ENCODE assay signal across 8 cellular contexts in genomic region chr2:27582695-27583389, GRCh38. TPM values are rescaled to one million over a fixed set of nuclear protein-coding genes. Genes with fewer than 3 reads are reported as not detected.
A peak's percentile ranks its signal among the peaks of the same experiment; 100 is the strongest.
DNase-seq lines count a peak whose midpoint lies in the region; ATAC-seq and TF ChIP-seq lines count a peak whose summit lies in the region.

TSS of gene ZNF512 (plus strand) at chr2:27583042. CDS start at chr2:27583113, 71 bp downstream.

- DNase-seq in DMS153 (lab: John Stamatoyannopoulos, UW), result peak; percentile 96
- DNase-seq in IMR-90, result peak; percentile 91
- peak; percentile 66 for DNase-seq in OCI-M2 (lab: John Stamatoyannopoulos, UW; ENCODE audit: unreplicated experiment)
- peak; percentile 81 for DNase-seq in activated T-cell treated with anti-CD3 and anti-CD28 coated beads for 48 hours (ENCODE audit: low read depth)
- DNase-seq in stimulated activated CD8-positive, alpha-beta memory T cell treated with anti-CD3 and anti-CD28 coated beads, Interleukin-4, amount 100 ng/mL, for 48 hours, result peak; percentile 89

- H3K4me2 ChIP-seq in IMR-90 (ENCODE audit: low read depth, low read length), result peak within 1 kb of the TSS; percentile 98

- peak within 1 kb of the TSS; percentile 93 for H2AFZ ChIP-seq in IMR-90 (replicated peaks; ENCODE audit: low read length, poor library complexity)

- CTCF ChIA-PET in IMR-90 (lab: Yijun Ruan, JAX), result no interaction called here

- H3K4me1 ChIP-seq in IMR-90 (ENCODE audit: control insufficient read depth, insufficient read depth, low read length), result peaks cover 3% of the 10 kb centered on the region; the same call in 1 of the 2 replicates
- H3K4me1 ChIP-seq in mucosa of stomach (ENCODE audit: control insufficient read depth, insufficient read depth, low read length), result peaks cover 4% of the 10 kb centered on the region

- peak within 1 kb of the TSS; percentile 93 for H3K4ac ChIP-seq in IMR-90 (ENCODE audit: low read depth, low read length)

- H3K27me3 ChIP-seq in IMR-90 (ENCODE audit: control insufficient read depth, insufficient read depth, low read length) (no peaks in the 10 kb centered on the region), mucosa of stomach (ENCODE audit: control insufficient read depth, insufficient read depth, low read length) (no peaks in the 10 kb centered on the region)

- H2BK20ac ChIP-seq in IMR-90 (ENCODE audit: low read depth, low read length), result peak within 1 kb of the TSS; percentile 50

- peak within 1 kb of the TSS; percentile 74 for H3K23ac ChIP-seq in IMR-90 (ENCODE audit: low read depth, low read length)

- peak within 1 kb of the TSS; percentile 53 for H3K18ac ChIP-seq in IMR-90 (ENCODE audit: low read depth, low read length)

- 0% methylated on average over 11 of the region's 38 CpGs; no CpG with 5 or more reads in 1 of the 2 experiments for WGBS in IMR-90 (ENCODE audit: extremely low coverage in 2 of 2, insufficient read length in 1 of 2), 2 experiments

- H2AK5ac ChIP-seq in IMR-90 (ENCODE audit: low read depth, low read length), result peak within 1 kb of the TSS; percentile 83

- no peaks in the 10 kb centered on the region for H3K36me3 ChIP-seq in IMR-90 (ENCODE audit: control insufficient read depth, insufficient read depth, low read length)
- no peaks in the 10 kb centered on the region for H3K36me3 ChIP-seq in mucosa of stomach (ENCODE audit: control insufficient read depth, insufficient read depth, low read length)

- BruUV-seq in IMR-90 (replicated peaks; lab: Mats Ljungman, UMichigan), result no TSS peak

- H2BK15ac ChIP-seq in IMR-90 (ENCODE audit: low read depth, low read length), result peak within 1 kb of the TSS; percentile 71; the same call in 2 of the 3 replicates

- peak within 1 kb of the TSS; percentile 69 for H3K4me3 ChIP-seq in IMR-90 (ENCODE audit: insufficient read depth, low read depth, low read length)
- H3K4me3 ChIP-seq in mucosa of stomach (ENCODE audit: low read length), result peak within 1 kb of the TSS; percentile 95

- peaks cover 6% of the 10 kb centered on the region; the same call in 1 of the 2 replicates for H3K9me1 ChIP-seq in IMR-90 (ENCODE audit: insufficient read depth, low read length)

- intact Hi-C loops in IMR-90 (cut with micrococcal nuclease), result no loop called here

- peak within 1 kb of the TSS; percentile 85 for H3K56ac ChIP-seq in IMR-90 (ENCODE audit: extremely low read depth, insufficient read depth, low read length)

- H4K20me1 ChIP-seq in IMR-90 (ENCODE audit: insufficient read depth, low read length), result peaks cover 12% of the 10 kb centered on the region; the same call in 1 of the 2 replicates

- peak within 1 kb of the TSS; percentile 70 for H2BK120ac ChIP-seq in IMR-90 (ENCODE audit: low read depth, low read length)

- peaks cover 2% of the 10 kb centered on the region; the same call in 1 of the 2 replicates for H3K9me3 ChIP-seq in IMR-90 (ENCODE audit: control insufficient read depth, insufficient read depth, low read length)
- H3K9me3 ChIP-seq in mucosa of stomach (ENCODE audit: control insufficient read depth, low read length), result no peaks in the 10 kb centered on the region

- peak within 1 kb of the TSS; percentile 93 for H4K91ac ChIP-seq in IMR-90 (ENCODE audit: insufficient read depth, low read depth, low read length)

- peak; percentile 73; the same call in 1 of the 2 replicates for TF ChIP-seq POLR2A in IMR-90 (IDR thresholded peaks at IDR 0.05; ENCODE audit: low read depth, low read length)

- peak within 1 kb of the TSS; percentile 72 for H3K9ac ChIP-seq in IMR-90 (ENCODE audit: low read depth, low read length)
- peak within 1 kb of the TSS; percentile 83 for H3K9ac ChIP-seq in mucosa of stomach (ENCODE audit: low read length)

- H3K14ac ChIP-seq in IMR-90 (replicated peaks; ENCODE audit: low read depth, low read length), result peak within 1 kb of the TSS; percentile 96

- TF ChIP-seq RAD21 in IMR-90 (IDR thresholded peaks at IDR 0.05; ENCODE audit: low read length), result 0 out of 2 replicates have a peak, but pooled peaks have one; percentile 7

- peak within 1 kb of the TSS; percentile 87 for H2AK9ac ChIP-seq in IMR-90 (replicated peaks; ENCODE audit: low read depth, low read length, poor library complexity)

- POLR2A ChIA-PET in IMR-90 (lab: Charles Lee; ENCODE audit: unreplicated experiment), result interaction anchor here (1.0 kb wide), 1 partner anchor 14 kb away, joined by 3 read pairs; no protein-coding TSS in a partner anchor

- TF ChIP-seq CTCF in IMR-90 (conservative IDR thresholded peaks at IDR 0.05; ENCODE audit: low read depth, low read length), result no peak

- H4K8ac ChIP-seq in IMR-90 (ENCODE audit: low read depth in 2 of 2, low read length in 2 of 2), result peak within 1 kb of the TSS; percentile 87 to 99

- H4K5ac ChIP-seq in IMR-90 (ENCODE audit: low read depth, low read length), result peak within 1 kb of the TSS; percentile 95

- H2BK5ac ChIP-seq in IMR-90 (ENCODE audit: low read depth, low read length, poor library complexity, severe bottlenecking), result peak within 1 kb of the TSS; percentile 29

- peaks cover 10 to 33% of the 10 kb centered on the region in 2 experiments for H3K79me1 ChIP-seq in IMR-90 (ENCODE audit: low read depth in 1 of 2, low read length in 2 of 2)

- peak within 1 kb of the TSS; percentile 38 for H3K27ac ChIP-seq in IMR-90 (ENCODE audit: insufficient read depth, low read length)

- in situ Hi-C loops in IMR-90 (cut with MboI; ENCODE audit: low sequenced_read_pairs), result no loop called here

- ATAC-seq in GM21528 (IDR thresholded peaks at IDR 0.05; ENCODE audit: low FRiP score, unreplicated experiment), result peak; percentile 93
- peak; percentile 96 for ATAC-seq in IMR-90 (ENCODE audit: low read depth)
- ATAC-seq in esophagus mucosa, result peak; percentile 91

- dilution Hi-C loops in IMR-90 (cut with HindIII; ENCODE audit: low sequenced_read_pairs, unreplicated experiment), result no loop called here

TF ChIP-seq in IMR-90, 13 proteins besides CTCF, POLR2A, EP300 and RAD21:
- TF ChIP-seq RFX5 (IDR thresholded peaks at IDR 0.05; ENCODE audit: low read depth, low read length) (no peak), USF2 (IDR thresholded peaks at IDR 0.05; ENCODE audit: low read depth, low read length) (peak; percentile 94), SMC3 (IDR thresholded peaks at IDR 0.05; ENCODE audit: low read depth, low read length) (no peak), FOS (IDR thresholded peaks at IDR 0.05; ENCODE audit: low read depth, low read length) (peak; percentile 75), NFE2L2 (IDR thresholded peaks at IDR 0.05; ENCODE audit: low read depth, low read length) (no peak), MAZ (IDR thresholded peaks at IDR 0.05; ENCODE audit: borderline replicate concordance, low read depth, low read length) (peak; percentile 78), BHLHE40 (IDR thresholded peaks at IDR 0.05; ENCODE audit: low read depth, low read length) (peak; percentile 86), ELK1 (IDR thresholded peaks at IDR 0.05; ENCODE audit: borderline replicate concordance, low read depth, low read length) (no peak), MXI1 (IDR thresholded peaks at IDR 0.05; ENCODE audit: borderline replicate concordance, low read depth, low read length) (no peak)
TF ChIP-seq in IMR-90: peak in this region for 4.

RNA-seq across cellular contexts. Expression of gene ZNF512, which starts in this region (rescaled TPM):
- total RNA-seq in IMR-90 (2012; rRNA removed), result 32.2 and 56.5 TPM in 2 replicates
- 17.0 and 25.8 TPM in 2 replicates for polyA plus RNA-seq in IMR-90 (2012; rRNA removed)
- polyA plus RNA-seq in IMR-90 (2012; cell fraction: cytosol; rRNA removed), result 4.5 and 7.7 TPM in 2 replicates
- polyA plus RNA-seq in IMR-90 (2012; cell fraction: nucleus; rRNA removed; ENCODE audit: low replicate concordance), result 5.6 and 47.4 TPM in 2 replicates
- total RNA-seq in esophagus mucosa, result 9.2 TPM

Comparison
In these comparisons a context has a peak if more than half of its experiments do, and no peak if none do; other contexts are left out.
1. Peak in every context shown above with its lines: DNase-seq, ATAC-seq, H3K4me3 ChIP-seq and H3K27ac ChIP-seq.